In the genomic region with DNA sequence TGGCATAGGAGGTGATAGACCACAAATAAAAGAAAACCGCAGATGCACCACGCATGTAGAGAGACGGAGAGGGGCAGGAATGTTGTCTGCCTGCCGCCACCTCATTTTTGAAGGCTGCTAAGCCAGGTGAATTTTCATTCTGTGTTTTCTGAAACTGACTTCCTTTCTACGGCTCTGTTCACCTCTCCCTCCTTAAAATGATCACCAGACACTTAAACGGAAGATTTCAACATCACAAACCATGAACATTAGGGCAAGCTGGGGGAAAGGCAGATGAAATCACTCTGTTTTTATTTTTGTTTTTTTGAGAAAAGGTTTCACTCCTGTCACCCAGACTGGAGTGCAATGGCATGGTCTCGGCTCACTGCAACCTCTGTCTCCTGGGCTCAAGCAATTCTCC, we compare ENCODE assay signal across 1 cellular context.
TF ChIP-seq lines count a peak whose summit lies in the region.

No MANE protein-coding gene starts in this region.

TF ChIP-seq in IMR-90, 13 proteins besides CTCF, POLR2A, EP300 and RAD21:
- TF ChIP-seq MXI1 (IDR thresholded peaks at IDR 0.05; ENCODE audit: borderline replicate concordance, low read depth, low read length) (no peak), MAZ (IDR thresholded peaks at IDR 0.05; ENCODE audit: borderline replicate concordance, low read depth, low read length) (no peak), BHLHE40 (IDR thresholded peaks at IDR 0.05; ENCODE audit: low read depth, low read length) (no peak), NFE2L2 (IDR thresholded peaks at IDR 0.05; ENCODE audit: low read depth, low read length) (no peak), SMC3 (IDR thresholded peaks at IDR 0.05; ENCODE audit: low read depth, low read length) (no peak), RFX5 (IDR thresholded peaks at IDR 0.05; ENCODE audit: low read depth, low read length) (no peak), RCOR1 (IDR thresholded peaks at IDR 0.05; ENCODE audit: insufficient replicate concordance, low read length) (no peak), FOS (IDR thresholded peaks at IDR 0.05; ENCODE audit: low read depth, low read length) (no peak), MAFK (IDR thresholded peaks at IDR 0.05; ENCODE audit: low read depth, low read length) (no peak), ELK1 (IDR thresholded peaks at IDR 0.05; ENCODE audit: borderline replicate concordance, low read depth, low read length) (no peak), CHD1 (IDR thresholded peaks at IDR 0.05; ENCODE audit: low read depth, low read length) (no peak), CEBPB (IDR thresholded peaks at IDR 0.05; ENCODE audit: low read depth, low read length) (no peak)
- TF ChIP-seq, protein P1, sequence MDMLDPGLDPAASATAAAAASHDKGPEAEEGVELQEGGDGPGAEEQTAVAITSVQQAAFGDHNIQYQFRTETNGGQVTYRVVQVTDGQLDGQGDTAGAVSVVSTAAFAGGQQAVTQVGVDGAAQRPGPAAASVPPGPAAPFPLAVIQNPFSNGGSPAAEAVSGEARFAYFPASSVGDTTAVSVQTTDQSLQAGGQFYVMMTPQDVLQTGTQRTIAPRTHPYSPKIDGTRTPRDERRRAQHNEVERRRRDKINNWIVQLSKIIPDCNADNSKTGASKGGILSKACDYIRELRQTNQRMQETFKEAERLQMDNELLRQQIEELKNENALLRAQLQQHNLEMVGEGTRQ (IDR thresholded peaks at IDR 0.05; ENCODE audit: low read depth, low read length): no peak
